ENCODE assay signal across 14 cellular contexts in the genomic region with DNA sequence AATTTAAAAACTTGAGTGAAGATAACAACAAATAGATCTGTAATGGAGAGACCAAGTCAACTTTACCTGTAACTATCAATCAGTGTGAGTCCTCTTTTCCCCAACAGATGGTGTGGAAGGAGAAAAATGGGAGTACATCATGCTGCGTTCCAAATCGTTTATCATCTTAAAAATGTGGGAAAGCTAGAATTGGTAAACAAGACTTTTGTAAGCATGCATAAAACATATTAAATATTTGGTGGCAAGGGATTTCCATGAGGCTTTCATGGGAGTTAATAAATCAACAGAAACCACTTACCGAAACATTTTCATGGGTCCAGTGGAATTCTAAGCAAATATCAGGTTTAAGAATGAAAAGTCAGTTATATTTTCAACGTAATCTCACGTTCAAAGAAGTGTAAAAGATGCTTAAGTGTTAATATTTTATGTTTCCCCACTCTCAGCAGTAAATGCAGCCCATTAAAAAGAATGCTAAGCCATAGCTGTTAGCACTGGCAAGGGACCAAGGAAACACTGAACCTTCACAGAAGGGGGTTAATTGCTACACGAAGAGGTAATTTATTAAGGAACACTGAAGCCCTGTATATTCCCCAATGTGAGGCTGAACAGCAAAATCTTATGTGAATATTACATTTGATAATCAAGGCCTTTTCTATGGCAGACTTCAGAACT.
"Had no signal": no experiment of that assay in that cellular context is flagged by ENCODE, and none has a peak within 500 bp of the region (broad histone marks: within the 10 kb centered on the region; RNA-seq: fewer than 3 reads in every experiment).

No MANE protein-coding gene starts in this region.

- H3K4me3 ChIP-seq: adrenal gland, esophagus muscularis mucosa, gastroesophageal sphincter, heart right ventricle, skin epidermis, tibial nerve, uterus had no signal

- DNase-seq: activated CD4-positive, alpha-beta T cell treated with anti-CD3 and anti-CD28 coated beads for 36 hours; activated CD4-positive, alpha-beta T cell treated with anti-CD3 and anti-CD28 coated beads, Interleukin-2, amount 50 U/mL, for 48 hours; activated gamma-delta T cell treated with Interleukin-2 at 50 U/mL for 16 hours; adrenal gland; effector CD4-positive, alpha-beta T cell; heart right ventricle; kidney glomerular epithelial cell; stimulated activated naive CD8-positive, alpha-beta T cell treated with anti-CD3 and anti-CD28 coated beads, Interleukin-15, Interleukin-2, amounts not matched to agents 100 U/mL and 50 U/mL, for 24 hours; substantia nigra; uterus had no signal

- H3K4me1 ChIP-seq: adrenal gland, esophagus muscularis mucosa, gastroesophageal sphincter, uterus had no signal

- H3K9me3 ChIP-seq: adrenal gland, esophagus muscularis mucosa, gastroesophageal sphincter, heart right ventricle, tibial nerve, uterus had no signal

- H3K27ac ChIP-seq: adrenal gland, esophagus muscularis mucosa, gastroesophageal sphincter, heart right ventricle, skin epidermis, tibial nerve, uterus had no signal

- H3K36me3 ChIP-seq: adrenal gland, esophagus muscularis mucosa, gastroesophageal sphincter, heart right ventricle, tibial nerve, uterus had no signal

- H3K27me3 ChIP-seq: adrenal gland, esophagus muscularis mucosa, gastroesophageal sphincter, heart right ventricle, tibial nerve, uterus had no signal
